In the genomic region with DNA sequence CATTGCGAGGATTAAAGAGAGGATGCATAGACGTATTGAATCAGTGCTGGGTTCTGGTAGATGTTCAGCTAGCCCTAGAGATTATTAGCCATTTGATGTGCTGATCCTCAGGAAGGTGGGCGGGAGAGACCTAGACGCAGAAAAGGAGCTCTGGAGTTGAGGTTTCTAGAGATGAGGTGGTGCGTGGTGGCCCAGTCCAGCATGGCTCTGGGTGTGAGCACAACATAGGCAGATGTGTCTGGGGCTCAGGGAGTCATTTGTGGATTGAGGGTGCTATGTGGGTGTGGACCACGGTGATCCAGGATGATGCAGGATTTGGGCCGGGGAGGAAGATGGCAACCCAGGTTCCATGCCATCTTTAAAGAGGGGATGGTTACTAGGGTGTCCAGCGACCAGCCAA, we compare ENCODE assay signal across 21 cellular contexts.
"Had no signal": no experiment of that assay in that cellular context is flagged by ENCODE, and none has a peak within 500 bp of the region (broad histone marks: within the 10 kb centered on the region; RNA-seq: fewer than 3 reads in every experiment).

No MANE protein-coding gene starts in this region.

- H3K27ac ChIP-seq: dorsolateral prefrontal cortex, right atrium auricular region, skin epidermis, thyroid gland, upper lobe of right lung, vagina had no signal

- H3K36me3 Mint-ChIP-seq: naive thymus-derived CD8-positive, alpha-beta T cell had no signal

- H3K4me3 ChIP-seq: dorsolateral prefrontal cortex, heart left ventricle, mucosa of descending colon, right atrium auricular region, sigmoid colon, skin epidermis, stomach, thyroid gland, upper lobe of right lung, vagina had no signal

- H3K27me3 ChIP-seq: dorsolateral prefrontal cortex, heart left ventricle, right atrium auricular region, sigmoid colon, stomach, thyroid gland, upper lobe of right lung, vagina had no signal

- FAIRE-seq: frontal cortex had no signal

- H3K36me3 ChIP-seq: heart left ventricle, right atrium auricular region, sigmoid colon, stomach, thyroid gland, upper lobe of right lung, vagina had no signal

- DNase-seq: cortex of kidney; dorsolateral prefrontal cortex; effector CD8-positive, alpha-beta T cell; heart left ventricle; hippocampal formation; islet precursor cell; mammary epithelial cell; mucosa of descending colon; naive thymus-derived CD8-positive, alpha-beta T cell; sigmoid colon; stimulated activated CD4-positive, alpha-beta T cell treated with anti-CD3 and anti-CD28 coated beads, Interleukin-2, amount 100 ng/mL, for 24 hours; stomach; thyroid gland; upper lobe of right lung had no signal

- ATAC-seq: esophagus mucosa; heart left ventricle; left lobe of liver; mucosa of descending colon; naive thymus-derived CD8-positive, alpha-beta T cell; upper lobe of right lung had no signal

- H3K4me1 Mint-ChIP-seq: naive thymus-derived CD8-positive, alpha-beta T cell had no signal

- H3K4me1 ChIP-seq: right atrium auricular region, vagina had no signal

- H3K9me3 Mint-ChIP-seq: neural crest cell had no signal

- H3K9me3 ChIP-seq: heart left ventricle, mucosa of descending colon, right atrium auricular region, sigmoid colon, stomach, thyroid gland, upper lobe of right lung, vagina had no signal

- H3K4me3 Mint-ChIP-seq: naive thymus-derived CD8-positive, alpha-beta T cell; neural crest cell had no signal

- H3K27ac Mint-ChIP-seq: naive thymus-derived CD8-positive, alpha-beta T cell had no signal
